ENCODE assay signal across 19 cellular contexts in the genomic region with DNA sequence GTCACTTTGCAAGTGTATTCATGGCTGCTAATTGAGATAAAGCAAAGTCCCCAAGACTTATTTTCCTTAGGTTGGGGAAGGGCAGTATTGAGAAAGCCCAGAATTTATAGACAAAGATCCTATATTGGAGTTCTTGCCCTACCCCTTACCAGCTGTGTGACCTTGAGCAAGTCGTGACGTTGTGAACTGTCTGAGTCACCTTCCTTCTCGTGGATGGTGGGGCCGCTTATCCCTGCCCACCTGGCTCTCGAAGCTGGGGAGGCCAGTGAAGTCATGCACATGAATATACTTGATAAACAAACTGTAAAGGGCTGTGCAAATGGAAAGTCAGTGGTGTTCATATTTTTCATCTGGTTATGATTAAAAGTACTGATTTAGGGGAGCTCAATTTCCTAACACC.
DNase-seq lines count a peak whose midpoint lies in the region; ATAC-seq and TF ChIP-seq lines count a peak whose summit lies in the region.
"Had no signal": no experiment of that assay in that cellular context is flagged by ENCODE, and none has a peak within 500 bp of the region (broad histone marks: within the 10 kb centered on the region; RNA-seq: fewer than 3 reads in every experiment).

No MANE protein-coding gene starts in this region.

- peak; percentile 34 for DNase-seq in DMS79 treated with DMSO at 0.1 percent for 48 hours (lab: John Stamatoyannopoulos, UW)
- DNase-seq in DMS79 (lab: John Stamatoyannopoulos, UW) = no peak
- no peak for DNase-seq in RWPE1 (ENCODE audit: low spot score)
- DNase-seq in fibroblast of the aortic adventitia (ENCODE audit: low read depth) = peak; percentile 36
- peak in 1 of 2 donors; percentile 62 for DNase-seq in gastrocnemius medialis
- no peak for DNase-seq in activated CD8-positive, alpha-beta memory T cell treated with anti-CD3 and anti-CD28 coated beads, Interleukin-2, amount 10 ng/mL, durations not matched to agents 7 days and 5 days
- no peak for DNase-seq in medulla oblongata (ENCODE audit: extremely low spot score)
- DNase-seq: activated CD4-positive, CD25-positive, alpha-beta regulatory T cell; DMS153; erythroblast; kidney glomerular epithelial cell; NCI-H526 treated with DMSO at 0.1 percent for 48 hours; nucleus accumbens; stimulated activated CD4-positive, alpha-beta T cell treated with anti-CD3 and anti-CD28 coated beads, Interleukin-2, amount 100 ng/mL, for 48 hours; stomach had no signal

- no peaks in the 10 kb centered on the region for H3K36me3 Mint-ChIP-seq in activated CD8-positive, alpha-beta memory T cell treated with anti-CD3 and anti-CD28 coated beads, Interleukin-2, amount 10 ng/mL, durations not matched to agents 7 days and 5 days
- H3K36me3 Mint-ChIP-seq: brain had no signal

- no peaks in the 10 kb centered on the region for H3K9me3 Mint-ChIP-seq in activated CD8-positive, alpha-beta memory T cell treated with anti-CD3 and anti-CD28 coated beads, Interleukin-2, amount 10 ng/mL, durations not matched to agents 7 days and 5 days (ENCODE audit: low read depth)
- H3K9me3 Mint-ChIP-seq: brain had no signal

- peak overlapping the region; percentile 95 for H3K27ac ChIP-seq in RWPE1
- peak overlapping the region; percentile 95 to 99 (median 98) for H3K27ac ChIP-seq in gastrocnemius medialis
- H3K27ac ChIP-seq: 22Rv1, SK-N-MC had no signal

- no peak overlapping the region for H3K4me3 ChIP-seq in fibroblast of the aortic adventitia (ENCODE audit: low read depth, low read length)
- H3K4me3 ChIP-seq in gastrocnemius medialis = no peak overlapping the region
- H3K4me3 ChIP-seq: SK-N-MC, stomach had no signal

- H3K36me3 ChIP-seq in gastrocnemius medialis = no peaks in the 10 kb centered on the region

- H3K27ac Mint-ChIP-seq in activated CD8-positive, alpha-beta memory T cell treated with anti-CD3 and anti-CD28 coated beads, Interleukin-2, amount 10 ng/mL, durations not matched to agents 7 days and 5 days = no peak overlapping the region

- intact Hi-C loops in gastrocnemius medialis (cut with DNase I; ENCODE audit: low total_unique reads) = no loop called here

- ATAC-seq in gastrocnemius medialis = peak in 1 of 2 donors; percentile 26
- no peak for ATAC-seq in activated CD8-positive, alpha-beta memory T cell treated with anti-CD3 and anti-CD28 coated beads, Interleukin-2, amount 10 ng/mL, durations not matched to agents 7 days and 5 days
- ATAC-seq in HG03571 (IDR thresholded peaks at IDR 0.05; ENCODE audit: unreplicated experiment) = no peak

- CTCF ChIA-PET in RWPE1 (lab: Yijun Ruan, JAX) = no interaction called here
- CTCF ChIA-PET in activated CD8-positive, alpha-beta memory T cell treated with anti-CD3 and anti-CD28 coated beads, Interleukin-2, amount 10 ng/mL, durations not matched to agents 7 days and 5 days (lab: Charles Lee) = no interaction called here

- POLR2A ChIA-PET in RWPE1 (lab: Yijun Ruan, JAX; ENCODE audit: low non-redundant PET) = no interaction called here

- H3K4me3 Mint-ChIP-seq in activated CD8-positive, alpha-beta memory T cell treated with anti-CD3 and anti-CD28 coated beads, Interleukin-2, amount 10 ng/mL, durations not matched to agents 7 days and 5 days = no peak overlapping the region

- no peaks in the 10 kb centered on the region for H3K27me3 ChIP-seq in gastrocnemius medialis

- peaks cover 3% of the 10 kb centered on the region for H3K4me1 Mint-ChIP-seq in activated CD8-positive, alpha-beta memory T cell treated with anti-CD3 and anti-CD28 coated beads, Interleukin-2, amount 10 ng/mL, durations not matched to agents 7 days and 5 days

- peaks cover 44% of the 10 kb centered on the region for H3K27me3 Mint-ChIP-seq in activated CD8-positive, alpha-beta memory T cell treated with anti-CD3 and anti-CD28 coated beads, Interleukin-2, amount 10 ng/mL, durations not matched to agents 7 days and 5 days

- H3K4me1 ChIP-seq in gastrocnemius medialis = peaks cover 62 to 64% of the 10 kb centered on the region in 2 donors

- in situ Hi-C loops in gastrocnemius medialis (cut with MboI; ENCODE audit: low sequenced_read_pairs in 4 of 4) = loop anchor here in 2 of 4 donors (5.0 to 10.0 kb wide), 2 partner anchors 62 to 64 kb away; no protein-coding TSS in a partner anchor

- TF ChIP-seq CTCF in RWPE1 (conservative IDR thresholded peaks at IDR 0.05; ENCODE audit: low read depth) = no peak
- TF ChIP-seq CTCF in fibroblast of the aortic adventitia (IDR thresholded peaks at IDR 0.05; ENCODE audit: insufficient read depth, low read length) = no peak
- TF ChIP-seq CTCF in gastrocnemius medialis (IDR thresholded peaks at IDR 0.05 in 4 of 5, conservative IDR thresholded peaks at IDR 0.05 in 1 of 5) = no peak

- no peaks in the 10 kb centered on the region for H3K9me3 ChIP-seq in gastrocnemius medialis
- H3K9me3 ChIP-seq: stomach had no signal

- no peak for TF ChIP-seq POLR2A in gastrocnemius medialis (IDR thresholded peaks at IDR 0.05)

Comparison
In these comparisons a context has a peak if more than half of its experiments do, and no peak if none do; other contexts are left out.
1. DNase-seq: peak in DMS79 treated with DMSO at 0.1 percent for 48 hours (single experiment) and fibroblast of the aortic adventitia (single experiment); none in DMS79 (single experiment), RWPE1 (single experiment), activated CD8-positive, alpha-beta memory T cell treated with anti-CD3 and anti-CD28 coated beads, Interleukin-2, amount 10 ng/mL, durations not matched to agents 7 days and 5 days (single experiment) and medulla oblongata (single experiment).